ENCODE assay signal across 10 cellular contexts in the genomic region with DNA sequence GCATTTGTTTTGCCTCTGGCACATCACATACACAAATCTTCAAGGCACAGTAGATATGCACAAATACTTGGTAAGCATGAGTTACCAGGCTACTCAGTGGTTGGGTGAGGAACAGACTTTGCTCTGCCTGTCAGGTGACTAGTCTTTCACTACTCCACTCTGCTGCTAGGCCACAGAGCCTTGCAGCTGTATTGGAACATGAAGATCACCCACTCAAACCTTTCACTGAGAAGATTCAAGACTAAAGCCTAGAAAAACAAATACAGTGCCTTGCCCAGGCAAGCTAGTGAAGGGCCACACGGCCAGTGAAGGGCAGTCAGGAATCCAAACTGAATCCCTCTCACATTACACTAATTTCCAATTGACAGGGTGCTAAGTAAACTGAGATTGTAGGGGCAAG. TPM values are rescaled to one million over a fixed set of nuclear protein-coding genes. Genes with fewer than 3 reads are reported as not detected.
DNase-seq lines count a peak whose midpoint lies in the region; ATAC-seq, FAIRE-seq and TF ChIP-seq lines count a peak whose summit lies in the region.
"Had no signal": no experiment of that assay in that cellular context is flagged by ENCODE, and none has a peak within 500 bp of the region (broad histone marks: within the 10 kb centered on the region; RNA-seq: fewer than 3 reads in every experiment).

No MANE protein-coding gene starts in this region.

- peak in 3 of 4 donors; percentile 34 to 50 (median 42) for ATAC-seq in heart left ventricle
- no peak for ATAC-seq in right cardiac atrium
- peak; percentile 64 for ATAC-seq in HG03520 (IDR thresholded peaks at IDR 0.05; ENCODE audit: unreplicated experiment)
- ATAC-seq in esophagus mucosa = peak; percentile 37
- ATAC-seq: gastroesophageal sphincter had no signal

- H3K9ac ChIP-seq in colonic mucosa (ENCODE audit: low read depth in 2 of 2, low read length in 2 of 2) = no peak overlapping the region
- H3K9ac ChIP-seq: BLaER1 had no signal

- H3K9me3 ChIP-seq in heart left ventricle (peaks cover 0 to 8% (median 0%) of the 10 kb centered on the region in 12 donors), right cardiac atrium (ENCODE audit: control insufficient read depth, low read length) (no peaks in the 10 kb centered on the region), colonic mucosa (no peaks in the 10 kb centered on the region)
- H3K9me3 ChIP-seq: gastroesophageal sphincter had no signal

- FAIRE-seq in urothelium cell line (lab: Jason Lieb, UNC) = no peak
- no peak for FAIRE-seq in RCC 7860 (lab: Jason Lieb, UNC)

- DNase-seq in heart left ventricle (no peak), right cardiac atrium (no peak), urothelium cell line (ENCODE audit: low spot score) (no peak), NCI-H2107 (lab: John Stamatoyannopoulos, UW) (no peak), RCC 7860 (ENCODE audit: low spot score) (no peak), colonic mucosa (no peak)

- no peak for TF ChIP-seq CTCF in heart left ventricle (IDR thresholded peaks at IDR 0.05)
- TF ChIP-seq CTCF in colonic mucosa (IDR thresholded peaks at IDR 0.05) = no peak

- peaks cover 0 to 17% (median 7%) of the 10 kb centered on the region in 9 donors for H3K36me3 ChIP-seq in heart left ventricle
- no peaks in the 10 kb centered on the region for H3K36me3 ChIP-seq in colonic mucosa

- TF ChIP-seq POLR2A in heart left ventricle (IDR thresholded peaks at IDR 0.05) = no peak

- intact Hi-C loops in heart left ventricle (cut with DNase I) = loop anchor here in 1 of 10 donors (10.0 kb wide), 1 partner anchor 1411 kb away; no protein-coding TSS in a partner anchor
- intact Hi-C loops in right cardiac atrium (cut with DNase I) = loop anchor here in 1 of 4 donors (10.0 kb wide), 1 partner anchor 91 kb away; no protein-coding TSS in a partner anchor
- intact Hi-C loops in colonic mucosa (cut with DNase I) = no loop called here

- H3K4me1 ChIP-seq in heart left ventricle (peaks cover 0 to 41% (median 7%) of the 10 kb centered on the region in 12 donors), right cardiac atrium (ENCODE audit: control insufficient read depth, insufficient read depth, low read length) (peaks cover 2% of the 10 kb centered on the region), colonic mucosa (no peaks in the 10 kb centered on the region)

- H3K27me3 ChIP-seq in heart left ventricle = no peaks in the 10 kb centered on the region
- no peaks in the 10 kb centered on the region for H3K27me3 ChIP-seq in right cardiac atrium (ENCODE audit: control insufficient read depth, insufficient read depth)
- H3K27me3 ChIP-seq in colonic mucosa = no peaks in the 10 kb centered on the region
- H3K27me3 ChIP-seq: BLaER1, gastroesophageal sphincter had no signal

- H3K4me3 ChIP-seq in heart left ventricle (no peak overlapping the region), right cardiac atrium (ENCODE audit: low read length) (no peak overlapping the region), colonic mucosa (no peak overlapping the region)
- H3K4me3 ChIP-seq: BLaER1, gastroesophageal sphincter had no signal

- H3K27ac ChIP-seq in heart left ventricle (no peak overlapping the region), right cardiac atrium (ENCODE audit: low read length) (no peak overlapping the region), colonic mucosa (no peak overlapping the region)
- H3K27ac ChIP-seq: BLaER1, gastroesophageal sphincter had no signal

- 66 to 75% (median 72%) methylated on average over 1 of the region's 1 CpG for WGBS in heart left ventricle, 4 donors
- whole genome bisulfite sequencing in right cardiac atrium = 73% methylated on average over 1 of the region's 1 CpG

RNA-seq across cellular contexts. Expression of a gene that starts 47.0 kb away (rescaled TPM):
- total RNA-seq in heart left ventricle (10 to 100 TPM in 8 of 9 donors, 1 to 10 TPM in 1; 7.0 to 38.4 (median 18.5) TPM), right cardiac atrium (10 to 100 TPM; 18.9 to 34.0 (median 26.7) TPM), esophagus mucosa (9.9 TPM), colonic mucosa (10 to 100 TPM; 17.4 to 22.0 TPM)
- polyA plus RNA-seq in heart left ventricle (10 to 100 TPM in 1 of 2 donors, 1 to 10 TPM in 1; 7.2 to 18.8 TPM), right cardiac atrium (17.2 TPM)

Comparison
In these comparisons a context has a peak if more than half of its experiments do, and no peak if none do; other contexts are left out.
1. ATAC-seq: peak in heart left ventricle (3 of 4), HG03520 (single experiment) and esophagus mucosa (single experiment); none in right cardiac atrium (0 of 2).